ENCODE assay signal across 1 cellular context in the genomic region with DNA sequence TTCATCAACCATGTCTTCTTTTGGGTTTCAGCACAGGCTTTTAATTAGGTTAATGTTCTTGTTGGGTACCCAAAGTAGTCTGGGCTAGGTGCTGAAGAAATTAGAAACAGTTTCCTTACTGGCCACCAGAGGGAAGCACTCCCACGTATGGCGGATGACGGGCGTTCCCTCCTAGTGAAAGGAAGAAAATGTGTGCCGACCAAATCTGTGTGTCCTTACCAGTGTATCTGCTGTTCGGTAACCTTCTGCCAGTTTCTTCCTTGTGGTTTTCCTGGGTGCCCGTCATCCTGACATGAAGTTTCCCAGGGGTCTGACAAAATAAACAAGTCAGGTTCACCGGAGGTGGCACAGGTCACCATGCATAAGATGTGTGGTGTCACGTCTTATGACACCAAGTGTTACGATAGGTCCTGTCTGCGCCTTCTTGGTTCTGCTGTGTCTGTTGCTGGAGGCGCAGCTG.
TF ChIP-seq lines count a peak whose summit lies in the region.

No MANE protein-coding gene starts in this region.

TF ChIP-seq in GM12878, 131 proteins besides CTCF, POLR2A, EP300 and RAD21:
- TF ChIP-seq SMC3 (IDR thresholded peaks at IDR 0.05; ENCODE audit: borderline replicate concordance, low read length) (peak; percentile 66), BCL11A (IDR thresholded peaks at IDR 0.05; ENCODE audit: low read depth, low read length) (no peak), WRNIP1 (IDR thresholded peaks at IDR 0.05; ENCODE audit: borderline replicate concordance, low read depth, low read length) (no peak), YY1 (IDR thresholded peaks at IDR 0.05; ENCODE audit: low read depth, low read length) (peak; percentile 76; the same call in 1 of the 2 replicates), DPF2 (IDR thresholded peaks at IDR 0.05) (no peak), HDAC6 (IDR thresholded peaks at IDR 0.05; ENCODE audit: unreplicated experiment) (no peak), SRF (IDR thresholded peaks at IDR 0.05; ENCODE audit: low read depth in 2 of 2, low read length in 2 of 2) (no peak), CREM (IDR thresholded peaks at IDR 0.05; ENCODE audit: low read depth) (no peak)
- TF ChIP-seq, protein P1, sequence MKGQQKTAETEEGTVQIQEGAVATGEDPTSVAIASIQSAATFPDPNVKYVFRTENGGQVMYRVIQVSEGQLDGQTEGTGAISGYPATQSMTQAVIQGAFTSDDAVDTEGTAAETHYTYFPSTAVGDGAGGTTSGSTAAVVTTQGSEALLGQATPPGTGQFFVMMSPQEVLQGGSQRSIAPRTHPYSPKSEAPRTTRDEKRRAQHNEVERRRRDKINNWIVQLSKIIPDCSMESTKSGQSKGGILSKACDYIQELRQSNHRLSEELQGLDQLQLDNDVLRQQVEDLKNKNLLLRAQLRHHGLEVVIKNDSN (IDR thresholded peaks at IDR 0.05; ENCODE audit: borderline replicate concordance, extremely low read length, insufficient read depth, low read depth, low read length): no peak
- TF ChIP-seq, protein P2, sequence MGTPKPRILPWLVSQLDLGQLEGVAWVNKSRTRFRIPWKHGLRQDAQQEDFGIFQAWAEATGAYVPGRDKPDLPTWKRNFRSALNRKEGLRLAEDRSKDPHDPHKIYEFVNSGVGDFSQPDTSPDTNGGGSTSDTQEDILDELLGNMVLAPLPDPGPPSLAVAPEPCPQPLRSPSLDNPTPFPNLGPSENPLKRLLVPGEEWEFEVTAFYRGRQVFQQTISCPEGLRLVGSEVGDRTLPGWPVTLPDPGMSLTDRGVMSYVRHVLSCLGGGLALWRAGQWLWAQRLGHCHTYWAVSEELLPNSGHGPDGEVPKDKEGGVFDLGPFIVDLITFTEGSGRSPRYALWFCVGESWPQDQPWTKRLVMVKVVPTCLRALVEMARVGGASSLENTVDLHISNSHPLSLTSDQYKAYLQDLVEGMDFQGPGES (IDR thresholded peaks at IDR 0.05): no peak
- TF ChIP-seq, protein P3, sequence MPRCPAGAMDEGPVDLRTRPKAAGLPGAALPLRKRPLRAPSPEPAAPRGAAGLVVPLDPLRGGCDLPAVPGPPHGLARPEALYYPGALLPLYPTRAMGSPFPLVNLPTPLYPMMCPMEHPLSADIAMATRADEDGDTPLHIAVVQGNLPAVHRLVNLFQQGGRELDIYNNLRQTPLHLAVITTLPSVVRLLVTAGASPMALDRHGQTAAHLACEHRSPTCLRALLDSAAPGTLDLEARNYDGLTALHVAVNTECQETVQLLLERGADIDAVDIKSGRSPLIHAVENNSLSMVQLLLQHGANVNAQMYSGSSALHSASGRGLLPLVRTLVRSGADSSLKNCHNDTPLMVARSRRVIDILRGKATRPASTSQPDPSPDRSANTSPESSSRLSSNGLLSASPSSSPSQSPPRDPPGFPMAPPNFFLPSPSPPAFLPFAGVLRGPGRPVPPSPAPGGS (IDR thresholded peaks at IDR 0.05; ENCODE audit: borderline replicate concordance, insufficient read depth, low read depth, low read length, poor library complexity, severe bottlenecking): no peak
- TF ChIP-seq, protein P4, sequence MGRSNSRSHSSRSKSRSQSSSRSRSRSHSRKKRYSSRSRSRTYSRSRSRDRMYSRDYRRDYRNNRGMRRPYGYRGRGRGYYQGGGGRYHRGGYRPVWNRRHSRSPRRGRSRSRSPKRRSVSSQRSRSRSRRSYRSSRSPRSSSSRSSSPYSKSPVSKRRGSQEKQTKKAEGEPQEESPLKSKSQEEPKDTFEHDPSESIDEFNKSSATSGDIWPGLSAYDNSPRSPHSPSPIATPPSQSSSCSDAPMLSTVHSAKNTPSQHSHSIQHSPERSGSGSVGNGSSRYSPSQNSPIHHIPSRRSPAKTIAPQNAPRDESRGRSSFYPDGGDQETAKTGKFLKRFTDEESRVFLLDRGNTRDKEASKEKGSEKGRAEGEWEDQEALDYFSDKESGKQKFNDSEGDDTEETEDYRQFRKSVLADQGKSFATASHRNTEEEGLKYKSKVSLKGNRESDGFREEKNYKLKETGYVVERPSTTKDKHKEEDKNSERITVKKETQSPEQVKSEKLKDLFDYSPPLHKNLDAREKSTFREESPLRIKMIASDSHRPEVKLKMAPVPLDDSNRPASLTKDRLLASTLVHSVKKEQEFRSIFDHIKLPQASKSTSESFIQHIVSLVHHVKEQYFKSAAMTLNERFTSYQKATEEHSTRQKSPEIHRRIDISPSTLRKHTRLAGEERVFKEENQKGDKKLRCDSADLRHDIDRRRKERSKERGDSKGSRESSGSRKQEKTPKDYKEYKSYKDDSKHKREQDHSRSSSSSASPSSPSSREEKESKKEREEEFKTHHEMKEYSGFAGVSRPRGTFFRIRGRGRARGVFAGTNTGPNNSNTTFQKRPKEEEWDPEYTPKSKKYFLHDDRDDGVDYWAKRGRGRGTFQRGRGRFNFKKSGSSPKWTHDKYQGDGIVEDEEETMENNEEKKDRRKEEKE (IDR thresholded peaks at IDR 0.05): no peak
- TF ChIP-seq, protein P5, sequence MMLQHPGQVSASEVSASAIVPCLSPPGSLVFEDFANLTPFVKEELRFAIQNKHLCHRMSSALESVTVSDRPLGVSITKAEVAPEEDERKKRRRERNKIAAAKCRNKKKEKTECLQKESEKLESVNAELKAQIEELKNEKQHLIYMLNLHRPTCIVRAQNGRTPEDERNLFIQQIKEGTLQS (IDR thresholded peaks at IDR 0.05; ENCODE audit: borderline replicate concordance, extremely low read depth, low read depth, low read length): no peak
TF ChIP-seq in GM12878: peak in this region for 2.
